In the genomic region with DNA sequence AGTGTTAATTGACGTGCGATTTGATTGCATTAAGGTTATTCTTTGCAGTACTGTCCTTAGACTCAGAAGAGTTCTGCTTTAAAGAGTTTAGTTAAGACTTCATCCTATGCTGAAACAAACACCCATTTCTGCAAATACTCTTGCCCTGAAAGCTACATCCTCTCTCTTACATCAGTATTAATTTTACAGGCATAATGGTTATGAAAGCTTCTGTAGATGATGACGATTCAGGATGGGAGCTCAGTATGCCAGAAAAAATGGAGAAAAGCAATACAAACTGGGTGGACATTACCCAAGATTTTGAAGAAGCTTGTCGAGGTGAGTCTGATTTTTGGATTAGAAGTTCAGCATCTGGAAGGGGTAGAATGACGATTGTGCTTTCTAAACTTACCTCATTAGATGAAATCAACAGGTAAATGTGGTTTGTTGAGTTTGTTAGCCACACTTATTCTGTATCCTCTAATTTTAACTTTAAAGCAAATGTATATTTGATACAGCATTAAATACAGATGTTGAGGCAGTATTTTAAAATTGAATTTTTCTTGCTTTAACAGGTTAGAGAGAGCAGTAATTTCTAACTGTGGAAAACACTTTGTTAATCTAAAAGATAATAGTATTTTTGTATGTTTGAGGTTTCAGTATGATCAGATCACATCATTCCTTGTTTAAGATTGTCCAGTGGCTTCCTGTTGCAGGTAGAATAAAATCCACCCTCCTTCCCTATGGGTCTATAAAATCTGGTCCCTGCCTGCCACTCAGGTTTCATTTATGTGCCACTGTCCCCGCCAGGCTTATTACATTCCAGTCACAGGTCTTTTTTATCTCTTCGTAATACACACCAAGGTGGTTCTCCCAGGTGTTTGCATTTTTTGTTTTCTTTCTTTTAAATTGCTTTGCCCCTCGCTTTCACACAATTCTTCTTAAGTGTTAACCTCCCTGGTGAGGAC, we compare ENCODE assay signal across 7 cellular contexts. TPM values are rescaled to one million over a fixed set of nuclear protein-coding genes. Genes with fewer than 3 reads are reported as not detected.
DNase-seq lines count a peak whose midpoint lies in the region; ATAC-seq, FAIRE-seq and TF ChIP-seq lines count a peak whose summit lies in the region.

No MANE protein-coding gene starts in this region.

- no peaks in the 10 kb centered on the region for H3K9me2 ChIP-seq in hepatocyte (replicated peaks; ENCODE audit: insufficient read depth)

- peaks cover 59% of the 10 kb centered on the region for H3K79me2 ChIP-seq in hepatocyte

- peaks cover 23% of the 10 kb centered on the region for H3K4me1 ChIP-seq in hepatocyte (ENCODE audit: insufficient read depth)

- H3K27ac Mint-ChIP-seq in stimulated activated naive B cell treated with anti-CD40 and anti-IgM and Interleukin-4, amounts not matched to agents 10 μg/mL and 1 μg/mL and 100 μg/mL, for 72 hours: peak overlapping the region; percentile 87

- peak overlapping the region; percentile 87 to 92 for H3K4me3 Mint-ChIP-seq in stimulated activated naive B cell treated with anti-CD40 and anti-IgM and Interleukin-4, amounts not matched to agents 10 μg/mL and 1 μg/mL and 100 μg/mL, for 72 hours

- H3K27me3 Mint-ChIP-seq in stimulated activated naive B cell treated with anti-CD40 and anti-IgM and Interleukin-4, amounts not matched to agents 10 μg/mL and 1 μg/mL and 100 μg/mL, for 72 hours: peaks cover 0 to 3% of the 10 kb centered on the region in 2 donors

- FAIRE-seq in frontal cortex (lab: Jason Lieb, UNC): no peak

- H3K4me2 ChIP-seq in hepatocyte: peak overlapping the region; percentile 91

- peaks cover 3% of the 10 kb centered on the region for H4K20me1 ChIP-seq in hepatocyte (ENCODE audit: insufficient read depth, poor library complexity, severe bottlenecking)

- peak overlapping the region; percentile 91 for H3K27ac ChIP-seq in WERI-Rb-1
- peak overlapping the region; percentile 90 for H3K27ac ChIP-seq in hepatocyte

- WGBS in hepatocyte (ENCODE audit: low lambda C conversion rate, missing lambda C conversion rate): 46% methylated on average over 8 of the region's 8 CpGs

- H3K36me3 ChIP-seq in WERI-Rb-1 (peaks cover 49% of the 10 kb centered on the region), hepatocyte (replicated peaks; ENCODE audit: insufficient read depth, low read depth) (no peaks in the 10 kb centered on the region)

- peak; percentile 6 for DNase-seq in HCEC 1CT
- no peak for DNase-seq in WERI-Rb-1
- no peak for DNase-seq in hepatocyte (ENCODE audit: low spot score)
- DNase-seq in stimulated activated naive B cell treated with anti-CD40 and anti-IgM and Interleukin-4, amounts not matched to agents 10 μg/mL and 1 μg/mL and 100 μg/mL, for 72 hours: no peak
- DNase-seq in NCI-H2029 (lab: John Stamatoyannopoulos, UW): no peak
- no peak for DNase-seq in frontal cortex (ENCODE audit: low spot score in 2 of 2)

- peaks cover 14% of the 10 kb centered on the region in 2 donors for H3K4me1 Mint-ChIP-seq in stimulated activated naive B cell treated with anti-CD40 and anti-IgM and Interleukin-4, amounts not matched to agents 10 μg/mL and 1 μg/mL and 100 μg/mL, for 72 hours

- H3K9me3 ChIP-seq in WERI-Rb-1 (ENCODE audit: severe bottlenecking) (no peaks in the 10 kb centered on the region), hepatocyte (ENCODE audit: low read depth) (no peaks in the 10 kb centered on the region)

- H3K36me3 Mint-ChIP-seq in stimulated activated naive B cell treated with anti-CD40 and anti-IgM and Interleukin-4, amounts not matched to agents 10 μg/mL and 1 μg/mL and 100 μg/mL, for 72 hours: peaks cover 18 to 20% of the 10 kb centered on the region in 2 donors

- no peak for ATAC-seq in stimulated activated naive B cell treated with anti-CD40 and anti-IgM and Interleukin-4, amounts not matched to agents 10 μg/mL and 1 μg/mL and 100 μg/mL, for 72 hours (replicated peaks)
- no peak for ATAC-seq in HG03025 (IDR thresholded peaks at IDR 0.05; ENCODE audit: low FRiP score, unreplicated experiment)

- H3K9me3 Mint-ChIP-seq in stimulated activated naive B cell treated with anti-CD40 and anti-IgM and Interleukin-4, amounts not matched to agents 10 μg/mL and 1 μg/mL and 100 μg/mL, for 72 hours: no peaks in the 10 kb centered on the region

- peak overlapping the region; percentile 86 for H2AFZ ChIP-seq in hepatocyte

- H3K4me3 ChIP-seq in WERI-Rb-1 (ENCODE audit: low read depth, low read length) (peak overlapping the region; percentile 76), hepatocyte (peak overlapping the region; percentile 85)

- TF ChIP-seq CTCF in WERI-Rb-1 (IDR thresholded peaks at IDR 0.05; ENCODE audit: low read depth, low read length): no peak
- TF ChIP-seq CTCF in hepatocyte (IDR thresholded peaks at IDR 0.05; ENCODE audit: poor library complexity): no peak

- no peaks in the 10 kb centered on the region for H3K27me3 ChIP-seq in WERI-Rb-1 (ENCODE audit: insufficient read depth, low read depth, severe bottlenecking)
- no peaks in the 10 kb centered on the region for H3K27me3 ChIP-seq in hepatocyte

RNA-seq across cellular contexts. Expression of gene NAA35, which starts 1.3 kb away (rescaled TPM):
- total RNA-seq in hepatocyte (27.4 and 28.6 TPM in 2 replicates), frontal cortex (65.6 TPM)
- 17.8 and 21.8 TPM in 2 replicates for polyA plus RNA-seq in hepatocyte
